21 cellular contexts compared by ENCODE assay signal in genomic region chr21:42509239-42509638, GRCh38. TPM values are rescaled to one million over a fixed set of nuclear protein-coding genes. Genes with fewer than 3 reads are reported as not detected.
A peak's percentile ranks its signal among the peaks of the same experiment; 100 is the strongest.
DNase-seq lines count a peak whose midpoint lies in the region; ATAC-seq and TF ChIP-seq lines count a peak whose summit lies in the region.
"Had no signal": no experiment of that assay in that cellular context is flagged by ENCODE, and none has a peak within 500 bp of the region (broad histone marks: within the 10 kb centered on the region; RNA-seq: fewer than 3 reads in every experiment).

No MANE protein-coding gene starts in this region.

- peaks cover 9% of the 10 kb centered on the region for H3K4me1 Mint-ChIP-seq in endothelial cell (ENCODE audit: unreplicated experiment)
- peaks cover 36% of the 10 kb centered on the region for H3K4me1 Mint-ChIP-seq in neural progenitor cell

- peak overlapping the region; percentile 22 for H3K27ac Mint-ChIP-seq in endothelial cell (ENCODE audit: unreplicated experiment)
- peak overlapping the region; percentile 72 for H3K27ac Mint-ChIP-seq in neural progenitor cell
- H3K27ac Mint-ChIP-seq: CD4-positive, CD25-positive, alpha-beta regulatory T cell had no signal

- CTCF ChIA-PET in HEK293 (lab: Yijun Ruan, JAX) = interaction anchor here (0.6 kb wide), 1 partner anchor 156 kb away, joined by 4 read pairs; no protein-coding TSS in a partner anchor
- CTCF ChIA-PET in PC-9 (lab: Charles Lee) = interaction anchor here (1.0 kb wide), 1 partner anchor 42 kb away, joined by 3 read pairs; no protein-coding TSS in a partner anchor

- BruUV-seq in PC-9 (replicated peaks; lab: Mats Ljungman, UMichigan) = no TSS peak

- no peak for TF ChIP-seq CTCF in HEK293 (tag by site-specific recombination; IDR thresholded peaks at IDR 0.05)
- TF ChIP-seq CTCF in PC-9 (conservative IDR thresholded peaks at IDR 0.05) = no peak
- no peak for TF ChIP-seq CTCF in endothelial cell (IDR thresholded peaks at IDR 0.05; ENCODE audit: unreplicated experiment)
- no peak for TF ChIP-seq CTCF in neural progenitor cell (IDR thresholded peaks at IDR 0.05)
- no peak for TF ChIP-seq CTCF in brain microvascular endothelial cell (IDR thresholded peaks at IDR 0.05; ENCODE audit: low read depth, low read length, missing control alignments)

- H3K36me3 ChIP-seq in HEK293 (ENCODE audit: control insufficient read depth in 2 of 2, insufficient read depth in 1 of 2, low read length in 2 of 2) (no peaks in the 10 kb centered on the region), PC-9 (ENCODE audit: low read depth) (no peaks in the 10 kb centered on the region), neural progenitor cell (no peaks in the 10 kb centered on the region), brain microvascular endothelial cell (replicated peaks) (no peaks in the 10 kb centered on the region)

- no peaks in the 10 kb centered on the region for H3K9me3 ChIP-seq in HEK293 (ENCODE audit: control insufficient read depth, insufficient read depth, low read depth, low read length)
- H3K9me3 ChIP-seq in PC-9 (ENCODE audit: insufficient read depth, low read depth) = no peaks in the 10 kb centered on the region
- H3K9me3 ChIP-seq in neural progenitor cell (ENCODE audit: low read depth) = no peaks in the 10 kb centered on the region

- no peak overlapping the region for H3K4me2 ChIP-seq in PC-9
- H3K4me2 ChIP-seq in neural progenitor cell = no peak overlapping the region

- in situ Hi-C loops in brain microvascular endothelial cell (cut with HindIII; ENCODE audit: low pct_ligation_motif_present, low sequenced_read_pairs) = no loop called here

- intact Hi-C loops in PC-9 (cut with micrococcal nuclease; ENCODE audit: unreplicated experiment) = no loop called here

- no peaks in the 10 kb centered on the region for H3K36me3 Mint-ChIP-seq in endothelial cell (ENCODE audit: low read depth, unreplicated experiment)
- H3K36me3 Mint-ChIP-seq in neural progenitor cell = no peaks in the 10 kb centered on the region
- H3K36me3 Mint-ChIP-seq: CD4-positive, CD25-positive, alpha-beta regulatory T cell had no signal

- peaks cover 5% of the 10 kb centered on the region for H3K27me3 Mint-ChIP-seq in endothelial cell (ENCODE audit: unreplicated experiment)
- peaks cover 2% of the 10 kb centered on the region for H3K27me3 Mint-ChIP-seq in neural progenitor cell (ENCODE audit: insufficient read depth, low read depth)

- no peak overlapping the region for H3K9ac ChIP-seq in neural progenitor cell
- H3K9ac ChIP-seq: GM23248 had no signal

- DNase-seq in PC-9 = peak in 1 of 2 experiments; percentile 24
- no peak for DNase-seq in endothelial cell (ENCODE audit: low spot score)
- no peak for DNase-seq in neural progenitor cell (ENCODE audit: low spot score)
- DNase-seq in brain microvascular endothelial cell = no peak
- no peak for DNase-seq in iPS-NIHi7 (ENCODE audit: extremely low spot score)
- DNase-seq in activated effector memory CD4-positive, alpha-beta T cell treated with anti-CD3 and anti-CD28 coated beads, Interleukin-2, amount 50 U/mL, for 16 hours = no peak
- DNase-seq: ACHN; CD4-positive, CD25-positive, alpha-beta regulatory T cell; DMS79; GM23248; KG1; NCI-H1092 treated with DMSO at 0.1 percent for 48 hours; NCI-H1694; NCI-H2107; NCI-H748 treated with DMSO at 0.1 percent for 48 hours had no signal

- no peaks in the 10 kb centered on the region for H4K20me1 ChIP-seq in PC-9 (ENCODE audit: insufficient read depth)
- H4K20me1 ChIP-seq in neural progenitor cell (ENCODE audit: low read depth) = no peaks in the 10 kb centered on the region

- H3K79me2 ChIP-seq in PC-9 (ENCODE audit: low read depth) = 0 out of 2 replicates have a peak, but pooled peaks cover 3% of the 10 kb centered on the region
- H3K79me2 ChIP-seq in neural progenitor cell (ENCODE audit: low read depth) = no peaks in the 10 kb centered on the region

- H3K4me3 ChIP-seq in HEK293 (ENCODE audit: low read depth, low read length) (no peak overlapping the region), PC-9 (no peak overlapping the region), neural progenitor cell (no peak overlapping the region), brain microvascular endothelial cell (ENCODE audit: low read depth, low read length) (no peak overlapping the region)
- H3K4me3 ChIP-seq: GM12878, GM23248 had no signal

- H3K9me2 ChIP-seq in PC-9 (ENCODE audit: insufficient read depth) = no peaks in the 10 kb centered on the region

- H3K27ac ChIP-seq in HEK293 (ENCODE audit: extremely low read depth, low read depth, low read length) (no peak overlapping the region; the same call in 1 of the 2 replicates), PC-9 (0 out of 2 replicates have a peak overlapping the region, but pooled peaks have one; percentile 64), neural progenitor cell (no peak overlapping the region), brain microvascular endothelial cell (no peak overlapping the region)
- H3K27ac ChIP-seq: GM23248, HL-60 had no signal

- no peaks in the 10 kb centered on the region for H3K9me3 Mint-ChIP-seq in endothelial cell (ENCODE audit: unreplicated experiment)
- H3K9me3 Mint-ChIP-seq in neural progenitor cell = no peaks in the 10 kb centered on the region
- H3K9me3 Mint-ChIP-seq: CD4-positive, CD25-positive, alpha-beta regulatory T cell had no signal

- H3K4me3 Mint-ChIP-seq in endothelial cell (ENCODE audit: unreplicated experiment) (no peak overlapping the region), neural progenitor cell (peak overlapping the region; percentile 18)
- H3K4me3 Mint-ChIP-seq: CD4-positive, CD25-positive, alpha-beta regulatory T cell had no signal

- no peak for ATAC-seq in GM18870 (IDR thresholded peaks at IDR 0.05; ENCODE audit: unreplicated experiment)
- ATAC-seq: GM12878, Right ventricle myocardium inferior had no signal

- H3F3A ChIP-seq in PC-9 (ENCODE audit: insufficient read depth, low read depth) (peaks cover 14% of the 10 kb centered on the region; the same call in 1 of the 2 replicates), neural progenitor cell (ENCODE audit: low read depth) (peaks cover 21% of the 10 kb centered on the region)

- H3K4me1 ChIP-seq in HEK293 (ENCODE audit: control insufficient read depth, insufficient read depth, low read length) (no peaks in the 10 kb centered on the region), PC-9 (replicated peaks; ENCODE audit: insufficient read depth) (peaks cover 18% of the 10 kb centered on the region), neural progenitor cell (peaks cover 10% of the 10 kb centered on the region)

- H2AFZ ChIP-seq in PC-9 (no peak overlapping the region), neural progenitor cell (replicated peaks) (no peak overlapping the region)
- H2AFZ ChIP-seq: GM23248 had no signal

- POLR2A ChIA-PET in HEK293 (lab: Yijun Ruan, JAX) (no interaction called here), PC-9 (lab: Charles Lee; ENCODE audit: unreplicated experiment) (no interaction called here)

- no peaks in the 10 kb centered on the region for H3K27me3 ChIP-seq in PC-9 (ENCODE audit: insufficient read depth, low read depth)
- peaks cover 10% of the 10 kb centered on the region for H3K27me3 ChIP-seq in neural progenitor cell
- no peaks in the 10 kb centered on the region for H3K27me3 ChIP-seq in brain microvascular endothelial cell (replicated peaks)

TF ChIP-seq in HEK293, 187 proteins besides CTCF, POLR2A, EP300 and RAD21:
- TF ChIP-seq EGR2 (tag by site-specific recombination; IDR thresholded peaks at IDR 0.05; ENCODE audit: low read depth) = 0 out of 2 replicates have a peak, but pooled peaks have one; percentile 23
- 0 out of 2 replicates have a peak, but pooled peaks have one; percentile 29 for TF ChIP-seq ZFHX2 (tag by site-specific recombination; conservative IDR thresholded peaks at IDR 0.05)
- no peak for TF ChIP-seq ZFP69B (tag by site-specific recombination; IDR thresholded peaks at IDR 0.05)
- no peak for TF ChIP-seq ZNF555 (tag by site-specific recombination; conservative IDR thresholded peaks at IDR 0.05)

RNA-seq across cellular contexts. Expression of gene SLC37A1, which starts 4.4 kb away (rescaled TPM):
- total RNA-seq in PC-9 (2021) (23.5 and 26.7 TPM in 2 replicates), endothelial cell (ENCODE audit: unreplicated experiment) (12.3 TPM), neural progenitor cell (ENCODE audit: low replicate concordance) (1.2 and 6.1 TPM in 2 replicates)
- total RNA-seq: GM23248 had no signal

RNA-seq across cellular contexts. Expression of gene RSPH1, which starts 13.2 kb away (rescaled TPM):
- total RNA-seq in PC-9 (2021) (4.3 and 8.0 TPM in 2 replicates), endothelial cell (ENCODE audit: unreplicated experiment) (0.82 TPM), neural progenitor cell (ENCODE audit: low replicate concordance) (0.04 and 0.34 TPM in 2 replicates)
- total RNA-seq: M059J, Right ventricle myocardium inferior had no signal
